In genomic region chr6:42984924-42985475, GRCh38 we compare ENCODE assay signal across 1 cellular context.
TF ChIP-seq lines count a peak whose summit lies in the region.

No MANE protein-coding gene starts in this region.

TF ChIP-seq in IMR-90, 13 proteins besides CTCF, POLR2A, EP300 and RAD21 (continued from another document):
- TF ChIP-seq ELK1 (IDR thresholded peaks at IDR 0.05; ENCODE audit: borderline replicate concordance, low read depth, low read length) (no peak), MAFK (IDR thresholded peaks at IDR 0.05; ENCODE audit: low read depth, low read length) (no peak), CEBPB (IDR thresholded peaks at IDR 0.05; ENCODE audit: low read depth, low read length) (no peak), NFE2L2 (IDR thresholded peaks at IDR 0.05; ENCODE audit: low read depth, low read length) (no peak), RFX5 (IDR thresholded peaks at IDR 0.05; ENCODE audit: low read depth, low read length) (no peak), CHD1 (IDR thresholded peaks at IDR 0.05; ENCODE audit: low read depth, low read length) (no peak)
